Comparison of ENCODE assay signal across 1 cellular context in the genomic region with DNA sequence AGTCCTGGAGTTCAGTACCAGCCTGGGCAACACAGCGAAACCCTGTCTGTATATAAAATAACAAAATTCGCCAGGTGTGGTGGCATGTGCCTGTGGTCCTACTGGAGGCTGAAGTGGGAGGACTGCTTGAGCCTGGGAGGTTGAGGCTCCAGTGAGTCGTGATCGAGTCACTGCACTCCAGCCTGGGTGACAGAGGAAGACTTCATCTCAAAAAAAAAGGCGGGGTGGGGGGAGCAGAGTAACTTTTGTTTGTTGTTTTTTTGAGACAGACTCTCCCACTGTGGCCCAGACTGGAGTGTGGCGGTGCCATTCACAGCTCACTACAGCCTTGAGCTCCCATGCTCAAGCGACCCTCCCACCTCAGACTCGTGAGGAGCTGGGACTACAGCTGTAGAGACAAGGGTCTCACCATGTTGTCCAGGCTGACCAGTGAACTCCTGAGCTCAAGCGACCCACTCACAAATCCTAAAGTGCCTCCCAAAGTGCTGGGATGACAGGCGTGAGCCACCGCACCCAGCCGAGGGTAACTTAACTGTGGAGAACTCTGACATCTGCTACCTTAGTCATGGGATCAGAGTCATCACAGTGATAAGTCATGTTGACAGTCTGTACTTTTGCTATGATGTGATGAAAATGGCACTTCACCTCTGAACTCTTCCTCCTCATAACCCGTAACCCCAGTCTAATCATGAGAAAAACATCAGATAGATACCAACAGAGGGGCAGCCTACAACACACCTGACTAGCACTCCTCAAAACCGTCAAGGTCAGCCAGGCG.
TF ChIP-seq lines count a peak whose summit lies in the region.

No MANE protein-coding gene starts in this region.

TF ChIP-seq in K562, 482 proteins besides CTCF, POLR2A, EP300 and RAD21 (continued from another document and continues in another):
- TF ChIP-seq THRAP3 (IDR thresholded peaks at IDR 0.05; ENCODE audit: borderline replicate concordance) (no peak), TBP (optimal IDR thresholded peaks at IDR 0.05; ENCODE audit: low read depth, low read length) (no peak), JUN (IDR thresholded peaks at IDR 0.05; ENCODE audit: borderline replicate concordance, low read depth, low read length) (no peak), JUN (CRISPR knock-in tag; IDR thresholded peaks at IDR 0.05; ENCODE audit: borderline replicate concordance) (no peak), HNRNPUL1 (IDR thresholded peaks at IDR 0.05; ENCODE audit: low read length) (no peak), FOSL1 (tag; conservative IDR thresholded peaks at IDR 0.05) (peak; percentile 74), ZBTB1 (CRISPR knock-in tag; IDR thresholded peaks at IDR 0.05; ENCODE audit: borderline replicate concordance, low read depth) (no peak), CHD1 (IDR thresholded peaks at IDR 0.05; ENCODE audit: low read length) (no peak), STAG1 (CRISPR knock-in tag; IDR thresholded peaks at IDR 0.05; ENCODE audit: borderline replicate concordance) (no peak), KHSRP (IDR thresholded peaks at IDR 0.05) (no peak), HNRNPL (IDR thresholded peaks at IDR 0.05; ENCODE audit: low read depth, low read length) (no peak), FOS (IDR thresholded peaks at IDR 0.05; ENCODE audit: extremely low read depth, insufficient read length) (no peak), ZSCAN29 (IDR thresholded peaks at IDR 0.05) (no peak), ESRRB (CRISPR knock-in tag; IDR thresholded peaks at IDR 0.05; ENCODE audit: borderline replicate concordance) (no peak), MIER1 (IDR thresholded peaks at IDR 0.05; ENCODE audit: low read depth) (no peak), FOXK1 (CRISPR knock-in tag; IDR thresholded peaks at IDR 0.05; ENCODE audit: borderline replicate concordance) (no peak), MEIS2 (IDR thresholded peaks at IDR 0.05; ENCODE audit: partially characterized antibody) (peak; percentile 89), POLR2AphosphoS2 (IDR thresholded peaks at IDR 0.05; ENCODE audit: low read length) (no peak), ZNF124 (CRISPR knock-in tag; IDR thresholded peaks at IDR 0.05) (no peak), CHCHD3 (CRISPR knock-in tag; IDR thresholded peaks at IDR 0.05) (no peak), SMARCC2 (IDR thresholded peaks at IDR 0.05; ENCODE audit: low read depth) (no peak), ZNF311 (CRISPR knock-in tag; IDR thresholded peaks at IDR 0.05) (no peak), LARP7 (IDR thresholded peaks at IDR 0.05) (no peak), TEAD1 (CRISPR knock-in tag; IDR thresholded peaks at IDR 0.05) (no peak), ZNF197 (CRISPR knock-in tag; IDR thresholded peaks at IDR 0.05; ENCODE audit: low read depth) (no peak), RBM22 (IDR thresholded peaks at IDR 0.05; ENCODE audit: low read depth, low read length, poor library complexity, severe bottlenecking) (no peak), ZNF408 (CRISPR knock-in tag; IDR thresholded peaks at IDR 0.05; ENCODE audit: low read depth) (no peak), PRPF4 (IDR thresholded peaks at IDR 0.05; ENCODE audit: insufficient read depth, low read depth, low read length, poor library complexity, severe bottlenecking) (no peak), FIP1L1 (IDR thresholded peaks at IDR 0.05; ENCODE audit: low read depth, low read length, poor library complexity, severe bottlenecking) (no peak)
- TF ChIP-seq, protein P1, sequence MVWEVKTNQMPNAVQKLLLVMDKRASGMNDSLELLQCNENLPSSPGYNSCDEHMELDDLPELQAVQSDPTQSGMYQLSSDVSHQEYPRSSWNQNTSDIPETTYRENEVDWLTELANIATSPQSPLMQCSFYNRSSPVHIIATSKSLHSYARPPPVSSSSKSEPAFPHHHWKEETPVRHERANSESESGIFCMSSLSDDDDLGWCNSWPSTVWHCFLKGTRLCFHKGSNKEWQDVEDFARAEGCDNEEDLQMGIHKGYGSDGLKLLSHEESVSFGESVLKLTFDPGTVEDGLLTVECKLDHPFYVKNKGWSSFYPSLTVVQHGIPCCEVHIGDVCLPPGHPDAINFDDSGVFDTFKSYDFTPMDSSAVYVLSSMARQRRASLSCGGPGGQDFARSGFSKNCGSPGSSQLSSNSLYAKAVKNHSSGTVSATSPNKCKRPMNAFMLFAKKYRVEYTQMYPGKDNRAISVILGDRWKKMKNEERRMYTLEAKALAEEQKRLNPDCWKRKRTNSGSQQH (CRISPR knock-in tag; IDR thresholded peaks at IDR 0.05): no peak
- TF ChIP-seq, protein P2, sequence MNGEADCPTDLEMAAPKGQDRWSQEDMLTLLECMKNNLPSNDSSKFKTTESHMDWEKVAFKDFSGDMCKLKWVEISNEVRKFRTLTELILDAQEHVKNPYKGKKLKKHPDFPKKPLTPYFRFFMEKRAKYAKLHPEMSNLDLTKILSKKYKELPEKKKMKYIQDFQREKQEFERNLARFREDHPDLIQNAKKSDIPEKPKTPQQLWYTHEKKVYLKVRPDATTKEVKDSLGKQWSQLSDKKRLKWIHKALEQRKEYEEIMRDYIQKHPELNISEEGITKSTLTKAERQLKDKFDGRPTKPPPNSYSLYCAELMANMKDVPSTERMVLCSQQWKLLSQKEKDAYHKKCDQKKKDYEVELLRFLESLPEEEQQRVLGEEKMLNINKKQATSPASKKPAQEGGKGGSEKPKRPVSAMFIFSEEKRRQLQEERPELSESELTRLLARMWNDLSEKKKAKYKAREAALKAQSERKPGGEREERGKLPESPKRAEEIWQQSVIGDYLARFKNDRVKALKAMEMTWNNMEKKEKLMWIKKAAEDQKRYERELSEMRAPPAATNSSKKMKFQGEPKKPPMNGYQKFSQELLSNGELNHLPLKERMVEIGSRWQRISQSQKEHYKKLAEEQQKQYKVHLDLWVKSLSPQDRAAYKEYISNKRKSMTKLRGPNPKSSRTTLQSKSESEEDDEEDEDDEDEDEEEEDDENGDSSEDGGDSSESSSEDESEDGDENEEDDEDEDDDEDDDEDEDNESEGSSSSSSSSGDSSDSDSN (IDR thresholded peaks at IDR 0.05; ENCODE audit: borderline replicate concordance in 1 of 2, low read depth in 2 of 2, low read length in 2 of 2): no peak
- TF ChIP-seq, protein P3, sequence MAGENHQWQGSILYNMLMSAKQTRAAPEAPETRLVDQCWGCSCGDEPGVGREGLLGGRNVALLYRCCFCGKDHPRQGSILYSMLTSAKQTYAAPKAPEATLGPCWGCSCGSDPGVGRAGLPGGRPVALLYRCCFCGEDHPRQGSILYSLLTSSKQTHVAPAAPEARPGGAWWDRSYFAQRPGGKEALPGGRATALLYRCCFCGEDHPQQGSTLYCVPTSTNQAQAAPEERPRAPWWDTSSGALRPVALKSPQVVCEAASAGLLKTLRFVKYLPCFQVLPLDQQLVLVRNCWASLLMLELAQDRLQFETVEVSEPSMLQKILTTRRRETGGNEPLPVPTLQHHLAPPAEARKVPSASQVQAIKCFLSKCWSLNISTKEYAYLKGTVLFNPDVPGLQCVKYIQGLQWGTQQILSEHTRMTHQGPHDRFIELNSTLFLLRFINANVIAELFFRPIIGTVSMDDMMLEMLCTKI (IDR thresholded peaks at IDR 0.05; ENCODE audit: partially characterized antibody): no peak
- TF ChIP-seq, protein P4, sequence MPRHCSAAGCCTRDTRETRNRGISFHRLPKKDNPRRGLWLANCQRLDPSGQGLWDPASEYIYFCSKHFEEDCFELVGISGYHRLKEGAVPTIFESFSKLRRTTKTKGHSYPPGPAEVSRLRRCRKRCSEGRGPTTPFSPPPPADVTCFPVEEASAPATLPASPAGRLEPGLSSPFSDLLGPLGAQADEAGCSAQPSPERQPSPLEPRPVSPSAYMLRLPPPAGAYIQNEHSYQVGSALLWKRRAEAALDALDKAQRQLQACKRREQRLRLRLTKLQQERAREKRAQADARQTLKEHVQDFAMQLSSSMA (CRISPR knock-in tag; IDR thresholded peaks at IDR 0.05): no peak
- TF ChIP-seq, protein P5, sequence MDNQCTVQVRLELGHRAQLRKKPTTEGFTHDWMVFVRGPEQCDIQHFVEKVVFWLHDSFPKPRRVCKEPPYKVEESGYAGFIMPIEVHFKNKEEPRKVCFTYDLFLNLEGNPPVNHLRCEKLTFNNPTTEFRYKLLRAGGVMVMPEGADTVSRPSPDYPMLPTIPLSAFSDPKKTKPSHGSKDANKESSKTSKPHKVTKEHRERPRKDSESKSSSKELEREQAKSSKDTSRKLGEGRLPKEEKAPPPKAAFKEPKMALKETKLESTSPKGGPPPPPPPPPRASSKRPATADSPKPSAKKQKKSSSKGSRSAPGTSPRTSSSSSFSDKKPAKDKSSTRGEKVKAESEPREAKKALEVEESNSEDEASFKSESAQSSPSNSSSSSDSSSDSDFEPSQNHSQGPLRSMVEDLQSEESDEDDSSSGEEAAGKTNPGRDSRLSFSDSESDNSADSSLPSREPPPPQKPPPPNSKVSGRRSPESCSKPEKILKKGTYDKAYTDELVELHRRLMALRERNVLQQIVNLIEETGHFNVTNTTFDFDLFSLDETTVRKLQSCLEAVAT (IDR thresholded peaks at IDR 0.05): no peak
- TF ChIP-seq, protein P6, sequence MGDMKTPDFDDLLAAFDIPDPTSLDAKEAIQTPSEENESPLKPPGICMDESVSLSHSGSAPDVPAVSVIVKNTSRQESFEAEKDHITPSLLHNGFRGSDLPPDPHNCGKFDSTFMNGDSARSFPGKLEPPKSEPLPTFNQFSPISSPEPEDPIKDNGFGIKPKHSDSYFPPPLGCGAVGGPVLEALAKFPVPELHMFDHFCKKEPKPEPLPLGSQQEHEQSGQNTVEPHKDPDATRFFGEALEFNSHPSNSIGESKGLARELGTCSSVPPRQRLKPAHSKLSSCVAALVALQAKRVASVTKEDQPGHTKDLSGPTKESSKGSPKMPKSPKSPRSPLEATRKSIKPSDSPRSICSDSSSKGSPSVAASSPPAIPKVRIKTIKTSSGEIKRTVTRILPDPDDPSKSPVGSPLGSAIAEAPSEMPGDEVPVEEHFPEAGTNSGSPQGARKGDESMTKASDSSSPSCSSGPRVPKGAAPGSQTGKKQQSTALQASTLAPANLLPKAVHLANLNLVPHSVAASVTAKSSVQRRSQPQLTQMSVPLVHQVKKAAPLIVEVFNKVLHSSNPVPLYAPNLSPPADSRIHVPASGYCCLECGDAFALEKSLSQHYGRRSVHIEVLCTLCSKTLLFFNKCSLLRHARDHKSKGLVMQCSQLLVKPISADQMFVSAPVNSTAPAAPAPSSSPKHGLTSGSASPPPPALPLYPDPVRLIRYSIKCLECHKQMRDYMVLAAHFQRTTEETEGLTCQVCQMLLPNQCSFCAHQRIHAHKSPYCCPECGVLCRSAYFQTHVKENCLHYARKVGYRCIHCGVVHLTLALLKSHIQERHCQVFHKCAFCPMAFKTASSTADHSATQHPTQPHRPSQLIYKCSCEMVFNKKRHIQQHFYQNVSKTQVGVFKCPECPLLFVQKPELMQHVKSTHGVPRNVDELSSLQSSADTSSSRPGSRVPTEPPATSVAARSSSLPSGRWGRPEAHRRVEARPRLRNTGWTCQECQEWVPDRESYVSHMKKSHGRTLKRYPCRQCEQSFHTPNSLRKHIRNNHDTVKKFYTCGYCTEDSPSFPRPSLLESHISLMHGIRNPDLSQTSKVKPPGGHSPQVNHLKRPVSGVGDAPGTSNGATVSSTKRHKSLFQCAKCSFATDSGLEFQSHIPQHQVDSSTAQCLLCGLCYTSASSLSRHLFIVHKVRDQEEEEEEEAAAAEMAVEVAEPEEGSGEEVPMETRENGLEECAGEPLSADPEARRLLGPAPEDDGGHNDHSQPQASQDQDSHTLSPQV (IDR thresholded peaks at IDR 0.05): 0 out of 2 replicates have a peak, but pooled peaks have one; percentile 24
- TF ChIP-seq, protein P7, sequence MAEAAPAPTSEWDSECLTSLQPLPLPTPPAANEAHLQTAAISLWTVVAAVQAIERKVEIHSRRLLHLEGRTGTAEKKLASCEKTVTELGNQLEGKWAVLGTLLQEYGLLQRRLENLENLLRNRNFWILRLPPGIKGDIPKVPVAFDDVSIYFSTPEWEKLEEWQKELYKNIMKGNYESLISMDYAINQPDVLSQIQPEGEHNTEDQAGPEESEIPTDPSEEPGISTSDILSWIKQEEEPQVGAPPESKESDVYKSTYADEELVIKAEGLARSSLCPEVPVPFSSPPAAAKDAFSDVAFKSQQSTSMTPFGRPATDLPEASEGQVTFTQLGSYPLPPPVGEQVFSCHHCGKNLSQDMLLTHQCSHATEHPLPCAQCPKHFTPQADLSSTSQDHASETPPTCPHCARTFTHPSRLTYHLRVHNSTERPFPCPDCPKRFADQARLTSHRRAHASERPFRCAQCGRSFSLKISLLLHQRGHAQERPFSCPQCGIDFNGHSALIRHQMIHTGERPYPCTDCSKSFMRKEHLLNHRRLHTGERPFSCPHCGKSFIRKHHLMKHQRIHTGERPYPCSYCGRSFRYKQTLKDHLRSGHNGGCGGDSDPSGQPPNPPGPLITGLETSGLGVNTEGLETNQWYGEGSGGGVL (CRISPR knock-in tag; IDR thresholded peaks at IDR 0.05): no peak
- TF ChIP-seq, protein P8, sequence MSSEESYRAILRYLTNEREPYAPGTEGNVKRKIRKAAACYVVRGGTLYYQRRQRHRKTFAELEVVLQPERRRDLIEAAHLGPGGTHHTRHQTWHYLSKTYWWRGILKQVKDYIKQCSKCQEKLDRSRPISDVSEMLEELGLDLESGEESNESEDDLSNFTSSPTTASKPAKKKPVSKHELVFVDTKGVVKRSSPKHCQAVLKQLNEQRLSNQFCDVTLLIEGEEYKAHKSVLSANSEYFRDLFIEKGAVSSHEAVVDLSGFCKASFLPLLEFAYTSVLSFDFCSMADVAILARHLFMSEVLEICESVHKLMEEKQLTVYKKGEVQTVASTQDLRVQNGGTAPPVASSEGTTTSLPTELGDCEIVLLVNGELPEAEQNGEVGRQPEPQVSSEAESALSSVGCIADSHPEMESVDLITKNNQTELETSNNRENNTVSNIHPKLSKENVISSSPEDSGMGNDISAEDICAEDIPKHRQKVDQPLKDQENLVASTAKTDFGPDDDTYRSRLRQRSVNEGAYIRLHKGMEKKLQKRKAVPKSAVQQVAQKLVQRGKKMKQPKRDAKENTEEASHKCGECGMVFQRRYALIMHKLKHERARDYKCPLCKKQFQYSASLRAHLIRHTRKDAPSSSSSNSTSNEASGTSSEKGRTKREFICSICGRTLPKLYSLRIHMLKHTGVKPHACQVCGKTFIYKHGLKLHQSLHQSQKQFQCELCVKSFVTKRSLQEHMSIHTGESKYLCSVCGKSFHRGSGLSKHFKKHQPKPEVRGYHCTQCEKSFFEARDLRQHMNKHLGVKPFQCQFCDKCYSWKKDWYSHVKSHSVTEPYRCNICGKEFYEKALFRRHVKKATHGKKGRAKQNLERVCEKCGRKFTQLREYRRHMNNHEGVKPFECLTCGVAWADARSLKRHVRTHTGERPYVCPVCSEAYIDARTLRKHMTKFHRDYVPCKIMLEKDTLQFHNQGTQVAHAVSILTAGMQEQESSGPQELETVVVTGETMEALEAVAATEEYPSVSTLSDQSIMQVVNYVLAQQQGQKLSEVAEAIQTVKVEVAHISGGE (CRISPR knock-in tag; IDR thresholded peaks at IDR 0.05): no peak
- TF ChIP-seq, protein P9, sequence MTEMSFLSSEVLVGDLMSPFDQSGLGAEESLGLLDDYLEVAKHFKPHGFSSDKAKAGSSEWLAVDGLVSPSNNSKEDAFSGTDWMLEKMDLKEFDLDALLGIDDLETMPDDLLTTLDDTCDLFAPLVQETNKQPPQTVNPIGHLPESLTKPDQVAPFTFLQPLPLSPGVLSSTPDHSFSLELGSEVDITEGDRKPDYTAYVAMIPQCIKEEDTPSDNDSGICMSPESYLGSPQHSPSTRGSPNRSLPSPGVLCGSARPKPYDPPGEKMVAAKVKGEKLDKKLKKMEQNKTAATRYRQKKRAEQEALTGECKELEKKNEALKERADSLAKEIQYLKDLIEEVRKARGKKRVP (CRISPR knock-in tag; IDR thresholded peaks at IDR 0.05): no peak
- TF ChIP-seq, protein P10, sequence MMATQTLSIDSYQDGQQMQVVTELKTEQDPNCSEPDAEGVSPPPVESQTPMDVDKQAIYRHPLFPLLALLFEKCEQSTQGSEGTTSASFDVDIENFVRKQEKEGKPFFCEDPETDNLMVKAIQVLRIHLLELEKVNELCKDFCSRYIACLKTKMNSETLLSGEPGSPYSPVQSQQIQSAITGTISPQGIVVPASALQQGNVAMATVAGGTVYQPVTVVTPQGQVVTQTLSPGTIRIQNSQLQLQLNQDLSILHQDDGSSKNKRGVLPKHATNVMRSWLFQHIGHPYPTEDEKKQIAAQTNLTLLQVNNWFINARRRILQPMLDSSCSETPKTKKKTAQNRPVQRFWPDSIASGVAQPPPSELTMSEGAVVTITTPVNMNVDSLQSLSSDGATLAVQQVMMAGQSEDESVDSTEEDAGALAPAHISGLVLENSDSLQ (IDR thresholded peaks at IDR 0.05): peak; percentile 21; the same call in 1 of the 2 replicates
